In the genomic region with DNA sequence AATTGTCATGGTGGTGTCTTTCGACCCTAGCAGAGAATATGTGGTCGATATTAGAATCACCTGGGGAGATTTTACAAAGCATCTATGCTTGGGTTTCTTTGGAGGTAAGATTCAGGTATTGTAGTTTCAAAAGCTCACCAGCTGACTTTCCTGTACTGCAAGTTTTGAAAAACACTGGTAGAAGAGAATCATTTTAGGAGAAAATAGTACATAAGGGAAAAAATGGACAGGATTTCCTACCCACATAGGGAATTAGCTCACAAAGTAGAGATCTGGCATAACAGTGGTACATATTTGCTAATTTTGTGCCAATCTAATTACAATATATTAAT, we compare ENCODE assay signal across 8 cellular contexts. TPM values are rescaled to one million over a fixed set of nuclear protein-coding genes. Genes with fewer than 3 reads are reported as not detected.
DNase-seq lines count a peak whose midpoint lies in the region; ATAC-seq, FAIRE-seq and TF ChIP-seq lines count a peak whose summit lies in the region.

No MANE protein-coding gene starts in this region.

- peak overlapping the region; percentile 47 to 100 (median 100) for H3K27ac Mint-ChIP-seq in naive B cell

- H3K36me3 ChIP-seq in GM12878 (ENCODE audit: control insufficient read depth in 2 of 2, insufficient read depth in 2 of 2, low read length in 1 of 2): no peaks in the 10 kb centered on the region

- RAD21 ChIA-PET in GM12878 (lab: Charles Lee; ENCODE audit: unreplicated experiment): interaction anchor here (0.7 to 3.2 kb wide), 34 partner anchors 9 to 447 kb away, joined by 3 to 50 read pairs (median 5); a partner anchor contains a TSS

- intact Hi-C loops in GM12878 (cut with micrococcal nuclease; ENCODE audit: unreplicated experiment): no loop called here

- H3K9me3 ChIP-seq in GM12878 (replicated peaks; ENCODE audit: control insufficient read depth, insufficient read depth, low read length): no peaks in the 10 kb centered on the region

- no peak for TF ChIP-seq EP300 in GM12878 (IDR thresholded peaks at IDR 0.05; ENCODE audit: borderline replicate concordance in 1 of 2, control insufficient read depth in 1 of 2, low read depth in 2 of 2, low read length in 2 of 2)

- H3K4me3 ChIP-seq in HFF-Myc (replicated peaks; ENCODE audit: low read depth, low read length) (peak overlapping the region; percentile 60), GM12878 (peak overlapping the region; percentile 81)

- TF ChIP-seq RAD21 in GM12878 (IDR thresholded peaks at IDR 0.05; ENCODE audit: insufficient read depth, low read depth, low read length): no peak

- SMC1A ChIA-PET in GM12878 (lab: Charles Lee; ENCODE audit: uncharacterized antibody, unreplicated experiment): interaction anchor here (0.9 to 4.3 kb wide), 30 partner anchors 9 to 581 kb away, joined by 3 to 44 read pairs (median 4); a partner anchor contains a TSS

- CTCF ChIA-PET in GM12878 (lab: Yijun Ruan, JAX): interaction anchor here (0.8 to 6.0 kb wide), 33 partner anchors 13 to 561 kb away, joined by 3 to 96 read pairs (median 4); a partner anchor contains a TSS

- H4K20me1 ChIP-seq in GM12878 (ENCODE audit: control insufficient read depth, insufficient read depth): no peaks in the 10 kb centered on the region

- in situ Hi-C loops in GM12878 (cut with MboI): no loop called here

- H3K9me3 Mint-ChIP-seq in naive B cell: peaks cover 0 to 9% (median 3%) of the 10 kb centered on the region in 7 donors

- H3K36me3 Mint-ChIP-seq in naive B cell: peaks cover 4 to 9% of the 10 kb centered on the region in 2 donors

- H3K27me3 ChIP-seq in GM12878 (replicated peaks in 1 of 2; ENCODE audit: control insufficient read depth in 2 of 2, insufficient read depth in 2 of 2, low read length in 1 of 2): no peaks in the 10 kb centered on the region

- H3K4me1 Mint-ChIP-seq in naive B cell: peaks cover 22 to 37% (median 33%) of the 10 kb centered on the region in 3 donors

- TF ChIP-seq CTCF in C4-2B (conservative IDR thresholded peaks at IDR 0.05) (peak; percentile 3; the same call in 1 of the 2 replicates), HFF-Myc (IDR thresholded peaks at IDR 0.05; ENCODE audit: low read depth, low read length, missing control alignments) (no peak), GM12878 (IDR thresholded peaks at IDR 0.05 in 2 of 3, conservative IDR thresholded peaks at IDR 0.05 in 1 of 3; ENCODE audit: control insufficient read depth in 2 of 3, extremely low read depth in 1 of 3, insufficient read depth in 1 of 3, low read depth in 3 of 3, low read length in 3 of 3) (no peak)

- H3K27me3 Mint-ChIP-seq in naive B cell: peaks cover 0 to 7% (median 5%) of the 10 kb centered on the region in 3 donors

- no peak for TF ChIP-seq POLR2A in GM12878 (IDR thresholded peaks at IDR 0.05; ENCODE audit: low read depth, low read length)

- peak overlapping the region; percentile 86 for H3K4me2 ChIP-seq in GM12878 (ENCODE audit: control insufficient read depth, insufficient read depth)

- no TSS peak for BruUV-seq in GM12878 (replicated peaks; lab: Mats Ljungman, UMichigan)

- peak; percentile 3 for ATAC-seq in GM12878
- no peak for ATAC-seq in naive B cell (ENCODE audit: low read depth in 2 of 2)

- 4% methylated on average over 2 of the region's 2 CpGs for WGBS in GM12878 (ENCODE audit: insufficient coverage, insufficient replicate concordance, low lambda C conversion rate, missing lambda C conversion rate)

- no peak for DNase-seq in HFF-Myc (ENCODE audit: extremely low read depth, low read depth)
- DNase-seq in GM12878 (ENCODE audit: low read depth, low spot score): no peak
- no peak for DNase-seq in naive B cell
- DNase-seq in HT-29 (ENCODE audit: low spot score): no peak
- no peak for DNase-seq in GM03348 (ENCODE audit: low spot score)
- no peak for DNase-seq in DMS 273 (lab: John Stamatoyannopoulos, UW; ENCODE audit: unreplicated experiment)
- no peak for DNase-seq in inferior parietal cortex (ENCODE audit: extremely low spot score)

- H3K27ac ChIP-seq in C4-2B (no peak overlapping the region), GM12878 (ENCODE audit: control insufficient read depth, insufficient read depth) (no peak overlapping the region)

- no peaks in the 10 kb centered on the region for H3K79me2 ChIP-seq in GM12878 (ENCODE audit: control insufficient read depth, insufficient read depth, low read length)

- H2AFZ ChIP-seq in GM12878 (ENCODE audit: control insufficient read depth, low read depth, low read length): peak overlapping the region; percentile 92

- POLR2A ChIA-PET in GM12878 (lab: Charles Lee): interaction anchor here (0.6 to 1.8 kb wide), 16 partner anchors 13 to 411 kb away, joined by 3 to 5 read pairs (median 3); a partner anchor contains a TSS

- H3K9ac ChIP-seq in GM12878 (ENCODE audit: control insufficient read depth, insufficient read depth, low read length): peak overlapping the region; percentile 65; the same call in 1 of the 2 replicates

- H3K4me1 ChIP-seq in GM12878 (ENCODE audit: control insufficient read depth, insufficient read depth, low read length): peaks cover 13% of the 10 kb centered on the region

- no peak for FAIRE-seq in GM12878 (lab: Jason Lieb, UNC)

- H3K4me3 Mint-ChIP-seq in naive B cell: peak overlapping the region; percentile 95 to 98 (median 96)

TF ChIP-seq in GM12878, 131 proteins besides CTCF, POLR2A, EP300 and RAD21:
- TF ChIP-seq POLR2AphosphoS5 (IDR thresholded peaks at IDR 0.05; ENCODE audit: low read length) (no peak), CEBPB (IDR thresholded peaks at IDR 0.05; ENCODE audit: borderline replicate concordance in 1 of 2, low read depth in 2 of 2, low read length in 2 of 2) (no peak), RFX5 (IDR thresholded peaks at IDR 0.05; ENCODE audit: low read depth, low read length) (no peak), TCF3 (IDR thresholded peaks at IDR 0.05; ENCODE audit: borderline replicate concordance, insufficient read depth, low read depth, low read length) (no peak), ZBED1 (IDR thresholded peaks at IDR 0.05; ENCODE audit: borderline replicate concordance) (no peak)
TF ChIP-seq in GM12878: peak in this region for 0.

RNA-seq across cellular contexts. Expression of a gene that starts 27.4 kb away (rescaled TPM):
- total RNA-seq in GM12878 (2013; cell fraction: nucleolus; rRNA removed): 19.2 and 19.7 TPM in 2 replicates
- total RNA-seq in GM12878 (2014; rRNA removed) (33.5 and 37.1 TPM in 2 replicates), GM12878 (2014; rRNA removed; fragmentation: Illumina TruSeq; extraction: Trizol) (19.4 and 21.5 TPM in 2 replicates), GM12878 (2021) (27.3 and 27.5 TPM in 2 replicates)
- polyA plus RNA-seq in GM12878 (2011; ENCODE audit: low read depth): 9.1 TPM
- polyA plus RNA-seq in GM12878 (2011; rRNA removed) (22.5 and 29.1 TPM in 2 replicates), GM12878 (2014; fragmentation: Illumina TruSeq; extraction: Trizol) (8.4 and 15.4 TPM in 2 replicates), GM12878 (2014; fragmentation: Nextera tagmentation; extraction: Ambion mirVana) (10 to 100 TPM in 1 of 2 experiments, 1 to 10 TPM in 1; 8.4 to 11.3 TPM), GM12878 (2014; rRNA removed) (35.7 and 36.9 TPM in 2 replicates), GM12878 (2016; fragmentation: Nextera tagmentation; extraction: Ambion mirVana) (10 to 100 TPM; 42.5 to 43.5 TPM), naive B cell (ENCODE audit: low read depth in 6 of 6) (10 to 100 TPM; 42.7 to 74.2 (median 49.0) TPM)
- 32.1 and 42.6 TPM in 2 replicates for polyA plus RNA-seq in GM12878 (2011; cell fraction: cytosol; rRNA removed)
- 19.3 and 23.6 TPM in 2 replicates for polyA plus RNA-seq in GM12878 (2011; cell fraction: nucleus; rRNA removed)
- polyA plus RNA-seq in GM12878 (2012): 15.4 and 17.1 TPM in 2 replicates
- polyA minus RNA-seq in GM12878 (2011; rRNA and poly(A)+ RNA removed): 13.5 and 22.0 TPM in 2 replicates
- polyA minus RNA-seq in GM12878 (2011; cell fraction: cytosol; rRNA and poly(A)+ RNA removed): 6.9 and 7.8 TPM in 2 replicates
- polyA minus RNA-seq in GM12878 (2011; cell fraction: nucleus; rRNA and poly(A)+ RNA removed): 20.7 and 25.6 TPM in 2 replicates
- total RNA-seq in HT-29 (2014; rRNA removed; shearing (Covaris generic)): 27.0 and 32.2 TPM in 2 replicates

RNA-seq across cellular contexts. Expression of a gene that starts 31.2 kb away (rescaled TPM):
- total RNA-seq in GM12878 (2013; cell fraction: nucleolus; rRNA removed): 28.9 and 31.1 TPM in 2 replicates
- total RNA-seq in GM12878 (2014; rRNA removed) (73.9 and 90.7 TPM in 2 replicates), GM12878 (2014; rRNA removed; fragmentation: Illumina TruSeq; extraction: Trizol) (99.0 and 99.1 TPM in 2 replicates), GM12878 (2021) (64.2 and 67.2 TPM in 2 replicates)
- polyA plus RNA-seq in GM12878 (2011; ENCODE audit: low read depth): 45.4 TPM
- polyA plus RNA-seq in GM12878 (2011; rRNA removed) (79.5 and 112 TPM in 2 replicates), GM12878 (2014; fragmentation: Illumina TruSeq; extraction: Trizol) (87.4 and 98.8 TPM in 2 replicates), GM12878 (2014; fragmentation: Nextera tagmentation; extraction: Ambion mirVana) (10 to 100 TPM; 26.7 to 31.2 TPM), GM12878 (2014; rRNA removed) (54.6 and 71.6 TPM in 2 replicates), GM12878 (2016; fragmentation: Nextera tagmentation; extraction: Ambion mirVana) (10 to 100 TPM; 85.8 to 88.6 TPM), naive B cell (ENCODE audit: low read depth in 6 of 6) (100 to 1,000 TPM; 127 to 198 (median 172) TPM)
- 53.2 and 53.3 TPM in 2 replicates for polyA plus RNA-seq in GM12878 (2011; cell fraction: cytosol; rRNA removed)
- 25.6 and 31.0 TPM in 2 replicates for polyA plus RNA-seq in GM12878 (2011; cell fraction: nucleus; rRNA removed)
- 40.3 and 60.7 TPM in 2 replicates for polyA plus RNA-seq in GM12878 (2012)
- 45.3 and 47.3 TPM in 2 replicates for polyA minus RNA-seq in GM12878 (2011; rRNA and poly(A)+ RNA removed)
- 13.1 and 21.7 TPM in 2 replicates for polyA minus RNA-seq in GM12878 (2011; cell fraction: cytosol; rRNA and poly(A)+ RNA removed)
- 4.3 and 7.9 TPM in 2 replicates for polyA minus RNA-seq in GM12878 (2011; cell fraction: nucleus; rRNA and poly(A)+ RNA removed)
- 23.6 and 26.3 TPM in 2 replicates for total RNA-seq in HT-29 (2014; rRNA removed; shearing (Covaris generic))
